ENCODE assay signal across 14 cellular contexts in the genomic region with DNA sequence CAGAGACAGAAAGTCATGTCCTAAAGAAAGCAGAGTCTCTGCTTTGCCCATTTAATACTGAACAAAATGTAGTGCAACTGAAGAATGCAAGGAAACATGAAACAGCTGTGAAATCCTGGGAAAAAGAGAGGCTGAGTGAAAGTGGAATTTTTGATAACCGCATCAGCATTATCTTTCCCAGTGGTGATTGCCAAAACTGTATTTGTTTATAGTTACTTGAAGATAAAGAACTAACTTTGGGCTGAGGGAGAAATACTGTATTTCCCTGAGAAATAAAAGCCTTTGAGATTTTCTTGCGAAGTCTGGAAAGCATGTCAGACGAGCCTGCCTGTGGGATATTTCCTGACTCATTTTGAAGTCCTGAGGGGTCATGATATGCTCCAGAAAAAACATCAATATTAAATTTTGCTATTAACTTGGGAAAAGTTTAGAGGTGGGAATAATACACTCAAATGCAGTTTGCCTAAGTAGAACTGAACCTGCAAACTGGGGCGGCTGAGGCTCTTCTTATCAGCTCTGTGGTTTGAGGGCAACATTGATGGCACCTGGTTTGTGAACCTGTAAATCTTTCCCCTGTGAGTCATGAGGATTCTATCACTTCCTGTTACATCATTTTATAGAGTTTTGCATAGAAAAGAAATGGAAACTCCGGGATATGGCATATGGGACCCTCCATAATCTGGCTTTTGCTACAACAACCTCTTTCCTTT.
DNase-seq lines count a peak whose midpoint lies in the region; ATAC-seq and TF ChIP-seq lines count a peak whose summit lies in the region.
"Had no signal": no experiment of that assay in that cellular context is flagged by ENCODE, and none has a peak within 500 bp of the region (broad histone marks: within the 10 kb centered on the region; RNA-seq: fewer than 3 reads in every experiment).

No MANE protein-coding gene starts in this region.

- CTCF ChIA-PET in Calu3 (lab: Charles Lee), result no interaction called here

- peak; percentile 27 for DNase-seq in Calu3
- DNase-seq in NCI-H226, result peak; percentile 93
- no peak for DNase-seq in epithelial cell of prostate (ENCODE audit: low read depth, low spot score)
- peak; percentile 23 for DNase-seq in mucosa of gallbladder (ENCODE audit: low spot score)
- no peak for DNase-seq in head of caudate nucleus
- DNase-seq in OCI-M2 (lab: John Stamatoyannopoulos, UW; ENCODE audit: unreplicated experiment), result no peak
- DNase-seq in hippocampal formation (lab: John Stamatoyannopoulos, UW), result no peak
- DNase-seq: activated CD4-positive, CD25-positive, alpha-beta regulatory T cell treated with anti-CD3 and anti-CD28 coated beads, Interleukin-2, amount 50 U/mL, for 72 hours; activated effector memory CD4-positive, alpha-beta T cell treated with anti-CD3 and anti-CD28 coated beads, Interleukin-2, amount 50 U/mL, for 16 hours; cortex of kidney; MV-4-11; NCI-H69 had no signal

- peak overlapping the region; percentile 60 for H3K27ac Mint-ChIP-seq in Calu3 (ENCODE audit: unreplicated experiment)

- intact Hi-C loops in Calu3 (cut with micrococcal nuclease; ENCODE audit: unreplicated experiment) (no loop called here), head of caudate nucleus (cut with DNase I) (no loop called here)

- H3K9me3 Mint-ChIP-seq in Calu3 (ENCODE audit: low read depth, unreplicated experiment), result no peaks in the 10 kb centered on the region

- TF ChIP-seq CTCF in Calu3 (IDR thresholded peaks at IDR 0.05; ENCODE audit: unreplicated experiment), result no peak

- no peak overlapping the region for H3K4me3 Mint-ChIP-seq in Calu3 (ENCODE audit: low read depth, unreplicated experiment)

- H3K27me3 Mint-ChIP-seq in Calu3 (ENCODE audit: unreplicated experiment), result no peaks in the 10 kb centered on the region

- no peaks in the 10 kb centered on the region for H3K36me3 Mint-ChIP-seq in Calu3 (ENCODE audit: insufficient read depth, unreplicated experiment)

- peak overlapping the region; percentile 40 for H3K27ac ChIP-seq in epithelial cell of prostate

- no TSS peak for BruUV-seq in Calu3 (replicated peaks; lab: Mats Ljungman, UMichigan)

- ATAC-seq in HG02571 (IDR thresholded peaks at IDR 0.05; ENCODE audit: unreplicated experiment), result no peak
- ATAC-seq: sciatic nerve had no signal

- peaks cover 16% of the 10 kb centered on the region for H3K4me1 Mint-ChIP-seq in Calu3 (ENCODE audit: low read depth, unreplicated experiment)

Comparison
In these comparisons a context has a peak if more than half of its experiments do, and no peak if none do; other contexts are left out.
1. DNase-seq: peak in Calu3 (single experiment), NCI-H226 (single experiment) and mucosa of gallbladder (single experiment); none in epithelial cell of prostate (single experiment), head of caudate nucleus (0 of 42), OCI-M2 (single experiment) and hippocampal formation (0 of 2).